15 cellular contexts compared by ENCODE assay signal in the genomic region with DNA sequence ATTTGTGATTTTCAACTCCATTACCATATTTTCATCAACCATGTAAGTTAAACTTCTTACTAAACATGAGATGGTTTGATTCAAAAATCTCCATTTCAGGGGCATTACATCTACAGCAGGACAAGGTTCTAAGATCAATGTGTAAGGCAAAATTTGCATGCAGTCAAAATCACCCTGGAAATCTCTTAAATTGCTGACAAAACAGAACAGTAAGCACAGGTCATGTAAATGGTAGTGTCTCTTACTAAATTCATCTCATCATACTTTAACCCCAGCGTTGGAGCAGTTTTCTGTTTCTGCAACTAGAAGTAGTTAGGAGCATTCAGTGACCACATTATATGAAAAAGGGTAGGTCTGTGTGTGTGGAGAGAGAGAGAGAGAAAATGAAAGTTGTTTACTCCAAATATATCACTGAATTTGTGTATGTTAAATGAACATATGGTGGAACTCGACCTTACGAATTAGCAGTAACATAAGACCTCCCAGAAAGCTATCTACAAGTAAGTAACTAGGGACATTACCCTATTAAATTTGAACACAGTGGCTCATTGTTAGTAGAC.
DNase-seq lines count a peak whose midpoint lies in the region; ATAC-seq and TF ChIP-seq lines count a peak whose summit lies in the region.
"Had no signal": no experiment of that assay in that cellular context is flagged by ENCODE, and none has a peak within 500 bp of the region (broad histone marks: within the 10 kb centered on the region; RNA-seq: fewer than 3 reads in every experiment).

No MANE protein-coding gene starts in this region.

- H3K4me1 Mint-ChIP-seq in activated CD4-positive, alpha-beta T cell treated with anti-CD3 and anti-CD28 coated beads for 36 hours = peaks cover 2% of the 10 kb centered on the region
- H3K4me1 Mint-ChIP-seq in immature natural killer cell = no peaks in the 10 kb centered on the region
- H3K4me1 Mint-ChIP-seq: activated T-helper 17 cell treated with anti-CD3 and anti-CD28 coated beads, Interleukin-2, amount 50 U/mL, for 72 hours had no signal

- H3K9me3 ChIP-seq in SJCRH30 (replicated peaks) (no peaks in the 10 kb centered on the region), A673 (ENCODE audit: low read depth, low read length, poor library complexity, severe bottlenecking) (no peaks in the 10 kb centered on the region)
- H3K9me3 ChIP-seq: gastrocnemius medialis had no signal

- H3K27me3 ChIP-seq in SJCRH30 = no peaks in the 10 kb centered on the region
- no peaks in the 10 kb centered on the region for H3K27me3 ChIP-seq in A673 (replicated peaks; ENCODE audit: insufficient read depth, low read depth, low read length, poor library complexity)
- H3K27me3 ChIP-seq: gastrocnemius medialis had no signal

- intact Hi-C loops in A673 (cut with micrococcal nuclease; ENCODE audit: unreplicated experiment) = no loop called here
- intact Hi-C loops in activated CD4-positive, alpha-beta T cell treated with anti-CD3 and anti-CD28 coated beads for 36 hours (cut with DNase I, micrococcal nuclease) = loop anchor here in 1 of 2 experiments (10.0 kb wide), 1 partner anchor 308 kb away; no protein-coding TSS in a partner anchor

- peak in 1 of 2 experiments; percentile 60 for DNase-seq in SJCRH30
- DNase-seq in cerebellar nuclear complex (lab: John Stamatoyannopoulos, UW) = no peak
- DNase-seq in A673 (ENCODE audit: low spot score) = no peak
- no peak for DNase-seq in activated CD4-positive, alpha-beta T cell treated with anti-CD3 and anti-CD28 coated beads for 36 hours
- DNase-seq in immature natural killer cell = no peak
- DNase-seq: activated CD4-positive, alpha-beta T cell treated with anti-CD3 and anti-CD28 coated beads for 4 hours; effector CD8-positive, alpha-beta T cell; gastrocnemius medialis; NCI-H2081 treated with DMSO at 0.1 percent for 48 hours; substantia nigra had no signal

- CTCF ChIA-PET in A673 (lab: Charles Lee) = no interaction called here
- CTCF ChIA-PET in activated CD4-positive, alpha-beta T cell treated with anti-CD3 and anti-CD28 coated beads for 36 hours (lab: Charles Lee) = no interaction called here

- no TSS peak for BruUV-seq in A673 (replicated peaks; lab: Mats Ljungman, UMichigan)

- no peaks in the 10 kb centered on the region for H3K36me3 ChIP-seq in SJCRH30
- no peaks in the 10 kb centered on the region for H3K36me3 ChIP-seq in A673 (ENCODE audit: insufficient read depth, low read length, poor library complexity, severe bottlenecking)
- H3K36me3 ChIP-seq: gastrocnemius medialis had no signal

- H3K4me3 ChIP-seq in SJCRH30 (no peak overlapping the region), A673 (ENCODE audit: low read depth, low read length, poor library complexity, severe bottlenecking) (no peak overlapping the region)
- H3K4me3 ChIP-seq: gastrocnemius medialis had no signal

- H3K27ac ChIP-seq in SJCRH30 = peak overlapping the region; percentile 28; the same call in 1 of the 2 replicates
- no peak overlapping the region for H3K27ac ChIP-seq in A673 (ENCODE audit: low read depth, low read length, poor library complexity, severe bottlenecking)
- H3K27ac ChIP-seq: C4-2B, gastrocnemius medialis had no signal

- H3K27me3 Mint-ChIP-seq in activated CD4-positive, alpha-beta T cell treated with anti-CD3 and anti-CD28 coated beads for 36 hours = no peaks in the 10 kb centered on the region
- peaks cover 0 to 1% (median 0%) of the 10 kb centered on the region in 3 donors for H3K27me3 Mint-ChIP-seq in immature natural killer cell (ENCODE audit: low read depth in 3 of 3)
- H3K27me3 Mint-ChIP-seq: activated T-helper 17 cell treated with anti-CD3 and anti-CD28 coated beads, Interleukin-2, amount 50 U/mL, for 72 hours had no signal

- no peak overlapping the region for H3K4me3 Mint-ChIP-seq in activated CD4-positive, alpha-beta T cell treated with anti-CD3 and anti-CD28 coated beads for 36 hours
- no peak overlapping the region for H3K4me3 Mint-ChIP-seq in immature natural killer cell
- H3K4me3 Mint-ChIP-seq: activated T-helper 17 cell treated with anti-CD3 and anti-CD28 coated beads, Interleukin-2, amount 50 U/mL, for 72 hours had no signal

- peak; percentile 30 for ATAC-seq in GM18861 (IDR thresholded peaks at IDR 0.05; ENCODE audit: unreplicated experiment)
- peak; percentile 77 for ATAC-seq in GM21515 (IDR thresholded peaks at IDR 0.05; ENCODE audit: unreplicated experiment)
- ATAC-seq in HG03025 (IDR thresholded peaks at IDR 0.05; ENCODE audit: low FRiP score, unreplicated experiment) = peak; percentile 79
- no peak for ATAC-seq in activated CD4-positive, alpha-beta T cell treated with anti-CD3 and anti-CD28 coated beads for 36 hours
- ATAC-seq: activated T-helper 17 cell treated with anti-CD3 and anti-CD28 coated beads, Interleukin-2, amount 50 U/mL, for 72 hours; gastrocnemius medialis had no signal

- H3K4me1 ChIP-seq in SJCRH30 (peaks cover 10% of the 10 kb centered on the region; the same call in 1 of the 2 replicates), A673 (ENCODE audit: insufficient read depth, low read length, poor library complexity, severe bottlenecking) (peaks cover 4% of the 10 kb centered on the region)
- H3K4me1 ChIP-seq: gastrocnemius medialis had no signal

- POLR2A ChIA-PET in A673 (lab: Charles Lee; ENCODE audit: low non-redundant PET) = no interaction called here
- POLR2A ChIA-PET in activated CD4-positive, alpha-beta T cell treated with anti-CD3 and anti-CD28 coated beads for 36 hours (lab: Charles Lee) = no interaction called here

- H3K27ac Mint-ChIP-seq in activated CD4-positive, alpha-beta T cell treated with anti-CD3 and anti-CD28 coated beads for 36 hours = no peak overlapping the region
- H3K27ac Mint-ChIP-seq in immature natural killer cell = no peak overlapping the region
- H3K27ac Mint-ChIP-seq: activated T-helper 17 cell treated with anti-CD3 and anti-CD28 coated beads, Interleukin-2, amount 50 U/mL, for 72 hours had no signal

- TF ChIP-seq CTCF in A673 (conservative IDR thresholded peaks at IDR 0.05; ENCODE audit: low read depth, low read length) = no peak

- H3K9me3 Mint-ChIP-seq in activated CD4-positive, alpha-beta T cell treated with anti-CD3 and anti-CD28 coated beads for 36 hours (ENCODE audit: low read depth) = no peaks in the 10 kb centered on the region
- H3K9me3 Mint-ChIP-seq in immature natural killer cell = no peaks in the 10 kb centered on the region
- H3K9me3 Mint-ChIP-seq: activated T-helper 17 cell treated with anti-CD3 and anti-CD28 coated beads, Interleukin-2, amount 50 U/mL, for 72 hours had no signal

- H3K36me3 Mint-ChIP-seq in activated CD4-positive, alpha-beta T cell treated with anti-CD3 and anti-CD28 coated beads for 36 hours (ENCODE audit: low read depth) = peaks cover 26% of the 10 kb centered on the region
- peaks cover 16 to 42% (median 24%) of the 10 kb centered on the region in 3 donors for H3K36me3 Mint-ChIP-seq in immature natural killer cell
